Comparison of ENCODE assay signal across 8 cellular contexts in the genomic region with DNA sequence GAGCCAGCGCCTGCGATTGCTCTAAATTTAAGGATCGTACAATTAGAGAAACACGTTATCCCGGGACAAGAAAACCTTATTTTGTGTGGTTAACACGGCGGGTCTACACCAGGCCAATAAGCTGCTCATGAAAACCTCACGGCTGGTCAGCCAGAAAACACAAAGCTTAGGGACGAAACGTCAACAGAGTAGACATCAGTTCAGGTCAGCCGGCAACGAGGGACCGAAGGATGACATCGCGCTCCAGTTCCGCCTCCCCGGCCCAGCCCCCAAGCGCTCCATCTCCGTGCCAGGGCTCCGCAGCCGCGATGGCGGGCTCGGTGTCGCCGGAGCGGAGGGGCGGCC. TPM values are rescaled to one million over a fixed set of nuclear protein-coding genes. Genes with fewer than 3 reads are reported as not detected.
DNase-seq lines count a peak whose midpoint lies in the region; ATAC-seq and TF ChIP-seq lines count a peak whose summit lies in the region.

No MANE protein-coding gene starts in this region.

- no peak overlapping the region for H4K5ac ChIP-seq in mesendoderm (ENCODE audit: low read length)

- peaks cover 14% of the 10 kb centered on the region for H3K36me3 Mint-ChIP-seq in activated CD8-positive, alpha-beta memory T cell treated with anti-CD3 and anti-CD28 coated beads, Interleukin-2, amount 10 ng/mL, durations not matched to agents 7 days and 5 days
- peaks cover 45% of the 10 kb centered on the region for H3K36me3 Mint-ChIP-seq in dendritic cell treated with granulocyte-macrophage colony-stimulating factor and Interleukin-4, amounts not matched to agents 40 ng/mL and 50 ng/mL, for 4 days (ENCODE audit: low read depth)

- H3K9me3 ChIP-seq in Panc1 (ENCODE audit: control insufficient read depth, insufficient read depth, low read depth, low read length): no peaks in the 10 kb centered on the region

- no TSS peak for BruUV-seq in Panc1 (replicated peaks; lab: Mats Ljungman, UMichigan)

- no peak overlapping the region for H4K8ac ChIP-seq in mesendoderm (ENCODE audit: low read depth, low read length)

- intact Hi-C loops in Panc1 (cut with micrococcal nuclease; ENCODE audit: unreplicated experiment): no loop called here
- intact Hi-C loops in dendritic cell treated with granulocyte-macrophage colony-stimulating factor and Interleukin-4, amounts not matched to agents 40 ng/mL and 50 ng/mL, for 4 days (cut with micrococcal nuclease): loop anchor here (1.0 kb wide), 3 partner anchors 9 to 356 kb away; a partner anchor contains a TSS

- CTCF ChIA-PET in activated CD8-positive, alpha-beta memory T cell treated with anti-CD3 and anti-CD28 coated beads, Interleukin-2, amount 10 ng/mL, durations not matched to agents 7 days and 5 days (lab: Charles Lee): interaction anchor here (0.9 to 6.5 kb wide), 3 partner anchors 10 to 364 kb away, joined by 3 to 37 read pairs (median 4); no protein-coding TSS in a partner anchor
- CTCF ChIA-PET in Panc1 (lab: Charles Lee): no interaction called here

- H3K9ac ChIP-seq in mesendoderm (ENCODE audit: low read length): peak overlapping the region; percentile 83

- H3K27me3 Mint-ChIP-seq in activated CD8-positive, alpha-beta memory T cell treated with anti-CD3 and anti-CD28 coated beads, Interleukin-2, amount 10 ng/mL, durations not matched to agents 7 days and 5 days: no peaks in the 10 kb centered on the region
- H3K27me3 Mint-ChIP-seq in dendritic cell treated with granulocyte-macrophage colony-stimulating factor and Interleukin-4, amounts not matched to agents 40 ng/mL and 50 ng/mL, for 4 days: no peaks in the 10 kb centered on the region

- H3K4ac ChIP-seq in mesendoderm (ENCODE audit: low read depth, low read length): no peak overlapping the region

- H2AK5ac ChIP-seq in mesendoderm (ENCODE audit: low read length): no peak overlapping the region

- ATAC-seq in activated CD8-positive, alpha-beta memory T cell treated with anti-CD3 and anti-CD28 coated beads, Interleukin-2, amount 10 ng/mL, durations not matched to agents 7 days and 5 days: peak; percentile 52
- peak; percentile 41 for ATAC-seq in HG02973 (IDR thresholded peaks at IDR 0.05; ENCODE audit: unreplicated experiment)
- ATAC-seq in Panc1: peak; percentile 77

- peak overlapping the region; percentile 89 for H3K27ac ChIP-seq in Panc1 (ENCODE audit: low read length)
- peak overlapping the region; percentile 87 for H3K27ac ChIP-seq in mesendoderm (ENCODE audit: low read depth, low read length)
- peak overlapping the region; percentile 96 for H3K27ac ChIP-seq in urinary bladder (ENCODE audit: low read depth)

- in situ Hi-C loops in Panc1 (cut with HindIII; ENCODE audit: low pct_unique_long_range_greater_than_20kb, low sequenced_read_pairs): no loop called here

- H3K9me3 Mint-ChIP-seq in activated CD8-positive, alpha-beta memory T cell treated with anti-CD3 and anti-CD28 coated beads, Interleukin-2, amount 10 ng/mL, durations not matched to agents 7 days and 5 days (ENCODE audit: low read depth): no peaks in the 10 kb centered on the region
- no peaks in the 10 kb centered on the region for H3K9me3 Mint-ChIP-seq in dendritic cell treated with granulocyte-macrophage colony-stimulating factor and Interleukin-4, amounts not matched to agents 40 ng/mL and 50 ng/mL, for 4 days

- H3K4me2 ChIP-seq in mesendoderm (ENCODE audit: low read length): peak overlapping the region; percentile 90

- H2BK15ac ChIP-seq in mesendoderm (replicated peaks; ENCODE audit: low read depth): no peak overlapping the region

- peak overlapping the region; percentile 93 for H3K56ac ChIP-seq in mesendoderm (ENCODE audit: low read length)

- H3K4me3 ChIP-seq in Panc1 (ENCODE audit: low read depth in 2 of 2, low read length in 2 of 2): peak overlapping the region; percentile 70 to 84
- H3K4me3 ChIP-seq in mesendoderm (ENCODE audit: low read length): peak overlapping the region; percentile 93
- peak overlapping the region; percentile 88 for H3K4me3 ChIP-seq in urinary bladder (ENCODE audit: low read depth, low read length)

- peaks cover 20% of the 10 kb centered on the region for H3K4me1 ChIP-seq in Panc1 (ENCODE audit: control insufficient read depth, insufficient read depth, low read length)
- H3K4me1 ChIP-seq in mesendoderm (ENCODE audit: control insufficient read depth, low read depth, low read length): peaks cover 3% of the 10 kb centered on the region
- H3K4me1 ChIP-seq in urinary bladder (ENCODE audit: insufficient read depth): no peaks in the 10 kb centered on the region

- no CpG with 5 or more reads among the region's 28 CpGs for WGBS in mesendoderm (ENCODE audit: extremely low coverage, insufficient coverage, low lambda C conversion rate)
- under 1% methylated on average over 28 of the region's 28 CpGs for WGBS in urinary bladder

- no peak overlapping the region for H2BK120ac ChIP-seq in mesendoderm (ENCODE audit: low read depth, low read length)

- peak overlapping the region; percentile 93 for H3K4me3 Mint-ChIP-seq in activated CD8-positive, alpha-beta memory T cell treated with anti-CD3 and anti-CD28 coated beads, Interleukin-2, amount 10 ng/mL, durations not matched to agents 7 days and 5 days
- peak overlapping the region; percentile 86 for H3K4me3 Mint-ChIP-seq in dendritic cell treated with granulocyte-macrophage colony-stimulating factor and Interleukin-4, amounts not matched to agents 40 ng/mL and 50 ng/mL, for 4 days

- H3K79me2 ChIP-seq in mesendoderm (ENCODE audit: control insufficient read depth, insufficient read depth, low read length): peaks cover 13% of the 10 kb centered on the region

- TF ChIP-seq CTCF in Panc1 (IDR thresholded peaks at IDR 0.05): no peak

- peaks cover 15% of the 10 kb centered on the region for H3K79me1 ChIP-seq in mesendoderm (ENCODE audit: low read length)

- POLR2A ChIA-PET in Panc1 (lab: Charles Lee): no interaction called here

- no peak for DNase-seq in activated CD8-positive, alpha-beta memory T cell treated with anti-CD3 and anti-CD28 coated beads, Interleukin-2, amount 10 ng/mL, durations not matched to agents 7 days and 5 days
- no peak for DNase-seq in activated CD8-positive, alpha-beta memory T cell treated with anti-CD3 and anti-CD28 coated beads, Interleukin-2, amount 50 U/mL, for 4 hours
- DNase-seq in Panc1 (ENCODE audit: low read depth, low spot score) (no peak), mesendoderm (peak; percentile 52), T-helper 9 cell (no peak)

- peaks cover 19% of the 10 kb centered on the region for H3K36me3 ChIP-seq in Panc1 (ENCODE audit: control insufficient read depth, insufficient read depth, low read length)
- no peaks in the 10 kb centered on the region for H3K36me3 ChIP-seq in mesendoderm (ENCODE audit: control insufficient read depth, insufficient read depth, low read length)
- H3K36me3 ChIP-seq in urinary bladder (ENCODE audit: insufficient read depth): peaks cover 3% of the 10 kb centered on the region

- H3K4me1 Mint-ChIP-seq in activated CD8-positive, alpha-beta memory T cell treated with anti-CD3 and anti-CD28 coated beads, Interleukin-2, amount 10 ng/mL, durations not matched to agents 7 days and 5 days: peaks cover 46% of the 10 kb centered on the region
- H3K4me1 Mint-ChIP-seq in dendritic cell treated with granulocyte-macrophage colony-stimulating factor and Interleukin-4, amounts not matched to agents 40 ng/mL and 50 ng/mL, for 4 days (ENCODE audit: low read depth): peaks cover 32% of the 10 kb centered on the region

- H3K18ac ChIP-seq in mesendoderm (ENCODE audit: low read length): peak overlapping the region; percentile 47

- H3K27ac Mint-ChIP-seq in activated CD8-positive, alpha-beta memory T cell treated with anti-CD3 and anti-CD28 coated beads, Interleukin-2, amount 10 ng/mL, durations not matched to agents 7 days and 5 days: peak overlapping the region; percentile 96
- peak overlapping the region; percentile 91 for H3K27ac Mint-ChIP-seq in dendritic cell treated with granulocyte-macrophage colony-stimulating factor and Interleukin-4, amounts not matched to agents 40 ng/mL and 50 ng/mL, for 4 days

- H3K27me3 ChIP-seq in Panc1 (ENCODE audit: control insufficient read depth, insufficient read depth, low read length) (no peaks in the 10 kb centered on the region), mesendoderm (ENCODE audit: insufficient read depth, low read length, poor library complexity) (no peaks in the 10 kb centered on the region)

- no peak overlapping the region for H3K23ac ChIP-seq in mesendoderm (ENCODE audit: low read length)

- H2BK5ac ChIP-seq in mesendoderm (ENCODE audit: low read length): no peak overlapping the region

RNA-seq across cellular contexts. Expression of a gene that starts 0.5 kb away (rescaled TPM):
- total RNA-seq in activated CD8-positive, alpha-beta memory T cell treated with anti-CD3 and anti-CD28 coated beads, Interleukin-2, amount 10 ng/mL, durations not matched to agents 7 days and 5 days: 10 to 100 TPM; 43.2 to 51.6 TPM
- total RNA-seq in Panc1 (2021; ENCODE audit: unreplicated experiment) (53.4 TPM), urinary bladder (57.0 TPM)
- polyA plus RNA-seq in Panc1 (2012; ENCODE audit: insufficient read length): 48.1 TPM
- polyA plus RNA-seq in mesendoderm (2013, experiment 1 of 2): 16.3 TPM
- polyA plus RNA-seq in mesendoderm (2013, experiment 2 of 2): 16.3 TPM
- 52.0 TPM for polyA plus RNA-seq in urinary bladder
